In genomic region chr19:11460207-11460606, GRCh38 we compare ENCODE assay signal across 11 cellular contexts. TPM values are rescaled to one million over a fixed set of nuclear protein-coding genes. Genes with fewer than 3 reads are reported as not detected.
DNase-seq lines count a peak whose midpoint lies in the region; ATAC-seq, FAIRE-seq and TF ChIP-seq lines count a peak whose summit lies in the region.
"Had no signal": no experiment of that assay in that cellular context is flagged by ENCODE, and none has a peak within 500 bp of the region (broad histone marks: within the 10 kb centered on the region; RNA-seq: fewer than 3 reads in every experiment).

No MANE protein-coding gene starts in this region.

- no peak overlapping the region for H3K18ac ChIP-seq in IMR-90 (ENCODE audit: low read depth, low read length)

- H3K14ac ChIP-seq in IMR-90 (replicated peaks; ENCODE audit: low read depth, low read length) = no peak overlapping the region

- CTCF ChIA-PET in activated CD4-positive, alpha-beta T cell treated with anti-CD3 and anti-CD28 coated beads, Interleukin-2, amount 10 ng/mL, durations not matched to agents 7 days and 5 days (lab: Charles Lee) = no interaction called here
- CTCF ChIA-PET in IMR-90 (lab: Yijun Ruan, JAX) = no interaction called here

- H3K9me3 Mint-ChIP-seq in activated CD4-positive, alpha-beta T cell treated with anti-CD3 and anti-CD28 coated beads, Interleukin-2, amount 10 ng/mL, durations not matched to agents 7 days and 5 days = no peaks in the 10 kb centered on the region
- no peaks in the 10 kb centered on the region for H3K9me3 Mint-ChIP-seq in osteocyte (ENCODE audit: unreplicated experiment)
- H3K9me3 Mint-ChIP-seq: natural killer cell had no signal

- POLR2A ChIA-PET in activated CD4-positive, alpha-beta T cell treated with anti-CD3 and anti-CD28 coated beads, Interleukin-2, amount 10 ng/mL, durations not matched to agents 7 days and 5 days (lab: Charles Lee) = no interaction called here
- POLR2A ChIA-PET in IMR-90 (lab: Charles Lee; ENCODE audit: unreplicated experiment) = no interaction called here

- H3K36me3 ChIP-seq in IMR-90 (ENCODE audit: control insufficient read depth, insufficient read depth, low read length) (no peaks in the 10 kb centered on the region), bronchial epithelial cell (ENCODE audit: control insufficient read depth, insufficient read depth, low read length) (no peaks in the 10 kb centered on the region), suprapubic skin (no peaks in the 10 kb centered on the region)

- H3K36me3 Mint-ChIP-seq in activated CD4-positive, alpha-beta T cell treated with anti-CD3 and anti-CD28 coated beads, Interleukin-2, amount 10 ng/mL, durations not matched to agents 7 days and 5 days (ENCODE audit: low read depth) = no peaks in the 10 kb centered on the region
- no peaks in the 10 kb centered on the region for H3K36me3 Mint-ChIP-seq in osteocyte (ENCODE audit: unreplicated experiment)
- H3K36me3 Mint-ChIP-seq: natural killer cell had no signal

- TF ChIP-seq RAD21 in IMR-90 (IDR thresholded peaks at IDR 0.05; ENCODE audit: low read length) = no peak

- no peaks in the 10 kb centered on the region for H3K4me1 Mint-ChIP-seq in activated CD4-positive, alpha-beta T cell treated with anti-CD3 and anti-CD28 coated beads, Interleukin-2, amount 10 ng/mL, durations not matched to agents 7 days and 5 days
- H3K4me1 Mint-ChIP-seq in osteocyte (ENCODE audit: unreplicated experiment) = no peaks in the 10 kb centered on the region
- H3K4me1 Mint-ChIP-seq: natural killer cell had no signal

- no peak overlapping the region for H2AK5ac ChIP-seq in IMR-90 (ENCODE audit: low read depth, low read length)

- no peak overlapping the region for H2BK5ac ChIP-seq in IMR-90 (ENCODE audit: low read depth, low read length, poor library complexity, severe bottlenecking)

- peak; percentile 17; the same call in 1 of the 2 replicates for TF ChIP-seq CTCF in IMR-90 (conservative IDR thresholded peaks at IDR 0.05; ENCODE audit: low read depth, low read length)
- peak; percentile 26 for TF ChIP-seq CTCF in bronchial epithelial cell (IDR thresholded peaks at IDR 0.05; ENCODE audit: insufficient read depth, low read length, severe bottlenecking)
- peak; percentile 30 for TF ChIP-seq CTCF in osteocyte (IDR thresholded peaks at IDR 0.05)
- TF ChIP-seq CTCF in suprapubic skin (IDR thresholded peaks at IDR 0.05) = no peak

- in situ Hi-C loops in IMR-90 (cut with MboI; ENCODE audit: low sequenced_read_pairs) = no loop called here

- intact Hi-C loops in IMR-90 (cut with micrococcal nuclease) = no loop called here

- no peak for ATAC-seq in IMR-90 (ENCODE audit: low read depth)
- ATAC-seq: natural killer cell had no signal

- H3K27me3 ChIP-seq in IMR-90 (ENCODE audit: control insufficient read depth, insufficient read depth, low read length) (no peaks in the 10 kb centered on the region; the same call in 1 of the 2 replicates), bronchial epithelial cell (ENCODE audit: control insufficient read depth, insufficient read depth, low read length) (no peaks in the 10 kb centered on the region), suprapubic skin (peaks cover 18% of the 10 kb centered on the region)

- no peak overlapping the region for H2AK9ac ChIP-seq in IMR-90 (replicated peaks; ENCODE audit: low read depth, low read length, poor library complexity)

- no peaks in the 10 kb centered on the region for H3K79me1 ChIP-seq in IMR-90 (ENCODE audit: low read depth in 1 of 2, low read length in 2 of 2)

- DNase-seq in activated CD4-positive, alpha-beta T cell treated with anti-CD3 and anti-CD28 coated beads, Interleukin-2, amount 10 ng/mL, durations not matched to agents 7 days and 5 days = peak; percentile 21
- DNase-seq in activated CD4-positive, alpha-beta T cell treated with anti-CD3 and anti-CD28 coated beads for 1 hour = no peak
- DNase-seq in IMR-90 (no peak), bronchial epithelial cell (ENCODE audit: low read depth) (no peak), osteocyte (ENCODE audit: extremely low spot score, unreplicated experiment) (no peak), SHP77 treated with DMSO at 0.1 percent for 48 hours (lab: John Stamatoyannopoulos, UW) (no peak), suprapubic skin (ENCODE audit: low spot score in 2 of 2) (no peak), NCI-H446 (lab: John Stamatoyannopoulos, UW) (no peak)
- DNase-seq: activated CD8-positive, alpha-beta memory T cell treated with anti-CD3 and anti-CD28 coated beads for 24 hours; MV-4-11; natural killer cell had no signal

- no peak overlapping the region for H3K4me2 ChIP-seq in IMR-90 (ENCODE audit: low read depth, low read length)

- BruUV-seq in IMR-90 (replicated peaks; lab: Mats Ljungman, UMichigan) = no TSS peak

- no peak overlapping the region for H3K9ac ChIP-seq in IMR-90 (ENCODE audit: low read depth, low read length)

- H4K91ac ChIP-seq in IMR-90 (ENCODE audit: insufficient read depth, low read depth, low read length) = no peak overlapping the region

- H3K23ac ChIP-seq in IMR-90 (ENCODE audit: low read depth, low read length) = no peak overlapping the region

- H2BK15ac ChIP-seq in IMR-90 (ENCODE audit: low read depth, low read length) = no peak overlapping the region

- peaks cover 9% of the 10 kb centered on the region for H3K9me1 ChIP-seq in IMR-90 (ENCODE audit: insufficient read depth, low read length)

- dilution Hi-C loops in IMR-90 (cut with HindIII; ENCODE audit: low sequenced_read_pairs, unreplicated experiment) = no loop called here

- no peak overlapping the region for H4K8ac ChIP-seq in IMR-90 (ENCODE audit: low read depth in 2 of 2, low read length in 2 of 2)

- H3K4me3 ChIP-seq in IMR-90 (ENCODE audit: insufficient read depth, low read depth, low read length) (no peak overlapping the region), bronchial epithelial cell (ENCODE audit: low read depth, low read length) (no peak overlapping the region), suprapubic skin (no peak overlapping the region)

- H2AFZ ChIP-seq in IMR-90 (replicated peaks; ENCODE audit: low read length, poor library complexity) = no peak overlapping the region

- H3K27ac ChIP-seq in IMR-90 (ENCODE audit: insufficient read depth, low read length) (no peak overlapping the region), suprapubic skin (no peak overlapping the region)

- H3K4ac ChIP-seq in IMR-90 (ENCODE audit: low read depth, low read length) = no peak overlapping the region

- H2BK20ac ChIP-seq in IMR-90 (ENCODE audit: low read depth, low read length) = no peak overlapping the region

- no peak overlapping the region for H3K27ac Mint-ChIP-seq in activated CD4-positive, alpha-beta T cell treated with anti-CD3 and anti-CD28 coated beads, Interleukin-2, amount 10 ng/mL, durations not matched to agents 7 days and 5 days
- no peak overlapping the region for H3K27ac Mint-ChIP-seq in osteocyte (ENCODE audit: unreplicated experiment)
- H3K27ac Mint-ChIP-seq: natural killer cell had no signal

- H3K4me1 ChIP-seq in IMR-90 (ENCODE audit: control insufficient read depth, insufficient read depth, low read length) (no peaks in the 10 kb centered on the region), suprapubic skin (no peaks in the 10 kb centered on the region)

- no peak overlapping the region for H3K4me3 Mint-ChIP-seq in activated CD4-positive, alpha-beta T cell treated with anti-CD3 and anti-CD28 coated beads, Interleukin-2, amount 10 ng/mL, durations not matched to agents 7 days and 5 days
- no peak overlapping the region for H3K4me3 Mint-ChIP-seq in osteocyte (ENCODE audit: unreplicated experiment)
- H3K4me3 Mint-ChIP-seq: natural killer cell had no signal

- no peak for TF ChIP-seq POLR2A in IMR-90 (IDR thresholded peaks at IDR 0.05; ENCODE audit: low read depth, low read length)
- TF ChIP-seq POLR2A in suprapubic skin (IDR thresholded peaks at IDR 0.05) = no peak

- 75% methylated on average over 2 of the region's 4 CpGs; no CpG with 5 or more reads in 1 of the 2 experiments for WGBS in IMR-90 (ENCODE audit: extremely low coverage in 2 of 2, insufficient read length in 1 of 2), 2 experiments
- 46% methylated on average over 4 of the region's 4 CpGs for WGBS in suprapubic skin

- no peak overlapping the region for H4K5ac ChIP-seq in IMR-90 (ENCODE audit: low read depth, low read length)

- H4K20me1 ChIP-seq in IMR-90 (ENCODE audit: insufficient read depth, low read length) = peaks cover 8% of the 10 kb centered on the region; the same call in 1 of the 2 replicates

- H2BK120ac ChIP-seq in IMR-90 (ENCODE audit: low read depth, low read length) = no peak overlapping the region

- no peak for FAIRE-seq in bronchial epithelial cell (lab: Jason Lieb, UNC)

- peaks cover 2% of the 10 kb centered on the region for H3K27me3 Mint-ChIP-seq in activated CD4-positive, alpha-beta T cell treated with anti-CD3 and anti-CD28 coated beads, Interleukin-2, amount 10 ng/mL, durations not matched to agents 7 days and 5 days
- H3K27me3 Mint-ChIP-seq in osteocyte (ENCODE audit: unreplicated experiment) = no peaks in the 10 kb centered on the region

- TF ChIP-seq EP300 in suprapubic skin (IDR thresholded peaks at IDR 0.05) = no peak

- H3K9me3 ChIP-seq in IMR-90 (ENCODE audit: control insufficient read depth, insufficient read depth, low read length) (no peaks in the 10 kb centered on the region), suprapubic skin (no peaks in the 10 kb centered on the region)

- H3K56ac ChIP-seq in IMR-90 (ENCODE audit: extremely low read depth, insufficient read depth, low read length) = no peak overlapping the region

RNA-seq across cellular contexts. Expression of gene ELAVL3, which starts 20.6 kb away (rescaled TPM):
- under 1 TPM in 1 of 2 experiments, not detected in 1; 0.50 TPM for total RNA-seq in activated CD4-positive, alpha-beta T cell treated with anti-CD3 and anti-CD28 coated beads, Interleukin-2, amount 10 ng/mL, durations not matched to agents 7 days and 5 days
- not detected in 2 replicates for total RNA-seq in IMR-90 (2012; rRNA removed)
- not detected in 2 replicates for polyA plus RNA-seq in IMR-90 (2012; rRNA removed)
- polyA plus RNA-seq in IMR-90 (2012; cell fraction: cytosol; rRNA removed) = not detected in 2 replicates
- 0.02 TPM in 2 replicates for polyA plus RNA-seq in IMR-90 (2012; cell fraction: nucleus; rRNA removed; ENCODE audit: low replicate concordance)
- not detected in 2 replicates for total RNA-seq in bronchial epithelial cell
- not detected in 2 replicates for total RNA-seq in osteocyte
- not detected for total RNA-seq in suprapubic skin
- total RNA-seq: natural killer cell had no signal

RNA-seq across cellular contexts. Expression of gene PRKCSH, which starts 24.8 kb away (rescaled TPM):
- total RNA-seq in activated CD4-positive, alpha-beta T cell treated with anti-CD3 and anti-CD28 coated beads, Interleukin-2, amount 10 ng/mL, durations not matched to agents 7 days and 5 days = 100 to 1,000 TPM; 321 to 338 TPM
- total RNA-seq in IMR-90 (2012; rRNA removed) (36.0 and 55.8 TPM in 2 replicates), bronchial epithelial cell (67.9 and 75.8 TPM in 2 replicates), osteocyte (398 and 415 TPM in 2 replicates), suprapubic skin (100 to 1,000 TPM; 119 to 164 (median 124) TPM)
- 252 and 272 TPM in 2 replicates for polyA plus RNA-seq in IMR-90 (2012; rRNA removed)
- polyA plus RNA-seq in IMR-90 (2012; cell fraction: cytosol; rRNA removed) = 208 and 303 TPM in 2 replicates
- polyA plus RNA-seq in IMR-90 (2012; cell fraction: nucleus; rRNA removed; ENCODE audit: low replicate concordance) = 310 and 537 TPM in 2 replicates

RNA-seq across cellular contexts. Expression of gene ODAD3, which starts 25.3 kb away (rescaled TPM):
- total RNA-seq in activated CD4-positive, alpha-beta T cell treated with anti-CD3 and anti-CD28 coated beads, Interleukin-2, amount 10 ng/mL, durations not matched to agents 7 days and 5 days = not detected
- total RNA-seq in IMR-90 (2012; rRNA removed) (under 0.01 and 0.28 TPM in 2 replicates), bronchial epithelial cell (not detected in 2 replicates), osteocyte (not detected in 2 replicates), suprapubic skin (1 to 10 TPM in 1 of 4 donors, under 1 TPM in 2, not detected in 1; 0.23 to 1.0 (median 0.48) TPM)
- 0.04 and 0.44 TPM in 2 replicates for polyA plus RNA-seq in IMR-90 (2012; rRNA removed)
- polyA plus RNA-seq in IMR-90 (2012; cell fraction: cytosol; rRNA removed) = 0.04 and 0.09 TPM in 2 replicates
- polyA plus RNA-seq in IMR-90 (2012; cell fraction: nucleus; rRNA removed; ENCODE audit: low replicate concordance) = 0.64 and 0.76 TPM in 2 replicates
- total RNA-seq: natural killer cell had no signal

RNA-seq across cellular contexts. Expression of gene RGL3, which starts 41.1 kb away (rescaled TPM):
- not detected for total RNA-seq in activated CD4-positive, alpha-beta T cell treated with anti-CD3 and anti-CD28 coated beads, Interleukin-2, amount 10 ng/mL, durations not matched to agents 7 days and 5 days
- total RNA-seq in IMR-90 (2012; rRNA removed) (0.18 TPM in 1 of 2 replicates, not detected in the other), bronchial epithelial cell (0.26 TPM in 2 replicates), osteocyte (1.1 and 1.9 TPM in 2 replicates), suprapubic skin (1 to 10 TPM; 1.4 to 4.3 (median 3.5) TPM)
- polyA plus RNA-seq in IMR-90 (2012; rRNA removed) = 0.34 and 0.62 TPM in 2 replicates
- 0.27 and 0.48 TPM in 2 replicates for polyA plus RNA-seq in IMR-90 (2012; cell fraction: cytosol; rRNA removed)
- 10.2 and 19.9 TPM in 2 replicates for polyA plus RNA-seq in IMR-90 (2012; cell fraction: nucleus; rRNA removed; ENCODE audit: low replicate concordance)

RNA-seq across cellular contexts. Expression of gene ZNF653, which starts 45.4 kb away (rescaled TPM):
- 10 to 100 TPM; 21.4 to 24.4 TPM for total RNA-seq in activated CD4-positive, alpha-beta T cell treated with anti-CD3 and anti-CD28 coated beads, Interleukin-2, amount 10 ng/mL, durations not matched to agents 7 days and 5 days
- total RNA-seq in IMR-90 (2012; rRNA removed) (3.9 and 4.4 TPM in 2 replicates), bronchial epithelial cell (5.3 and 8.3 TPM in 2 replicates), osteocyte (10.3 and 15.1 TPM in 2 replicates), suprapubic skin (10 to 100 TPM; 10.1 to 19.1 (median 11.8) TPM)
- 9.0 and 10.3 TPM in 2 replicates for polyA plus RNA-seq in IMR-90 (2012; rRNA removed)
- polyA plus RNA-seq in IMR-90 (2012; cell fraction: cytosol; rRNA removed) = 7.2 and 9.3 TPM in 2 replicates
- polyA plus RNA-seq in IMR-90 (2012; cell fraction: nucleus; rRNA removed; ENCODE audit: low replicate concordance) = 26.5 and 30.3 TPM in 2 replicates

Comparison
In these comparisons a context has a peak if more than half of its experiments do, and no peak if none do; other contexts are left out.
1. CTCF ChIP-seq: peak in IMR-90 (single experiment), bronchial epithelial cell (single experiment) and osteocyte (single experiment); none in suprapubic skin (0 of 2).